1 cellular context compared by ENCODE assay signal in the genomic region with DNA sequence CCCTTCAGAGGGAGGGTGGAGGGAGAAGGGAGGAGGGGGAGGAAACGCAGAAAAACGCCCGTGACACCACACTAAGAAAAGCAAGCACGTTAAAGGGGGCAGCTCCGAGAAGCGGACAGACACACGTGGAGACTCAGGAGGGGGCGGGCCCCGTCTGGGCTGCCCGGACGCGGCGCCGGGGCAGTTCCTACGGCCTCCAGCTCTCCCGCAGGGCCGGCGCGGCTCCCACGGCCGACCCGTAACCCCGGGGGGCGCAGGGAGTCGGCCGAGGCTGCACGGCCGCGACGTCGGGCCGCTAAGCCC.
TF ChIP-seq lines count a peak whose summit lies in the region.

No MANE protein-coding gene starts in this region.

TF ChIP-seq in HEK293, 187 proteins besides CTCF, POLR2A, EP300 and RAD21 (continued from another document):
- TF ChIP-seq, protein P1, sequence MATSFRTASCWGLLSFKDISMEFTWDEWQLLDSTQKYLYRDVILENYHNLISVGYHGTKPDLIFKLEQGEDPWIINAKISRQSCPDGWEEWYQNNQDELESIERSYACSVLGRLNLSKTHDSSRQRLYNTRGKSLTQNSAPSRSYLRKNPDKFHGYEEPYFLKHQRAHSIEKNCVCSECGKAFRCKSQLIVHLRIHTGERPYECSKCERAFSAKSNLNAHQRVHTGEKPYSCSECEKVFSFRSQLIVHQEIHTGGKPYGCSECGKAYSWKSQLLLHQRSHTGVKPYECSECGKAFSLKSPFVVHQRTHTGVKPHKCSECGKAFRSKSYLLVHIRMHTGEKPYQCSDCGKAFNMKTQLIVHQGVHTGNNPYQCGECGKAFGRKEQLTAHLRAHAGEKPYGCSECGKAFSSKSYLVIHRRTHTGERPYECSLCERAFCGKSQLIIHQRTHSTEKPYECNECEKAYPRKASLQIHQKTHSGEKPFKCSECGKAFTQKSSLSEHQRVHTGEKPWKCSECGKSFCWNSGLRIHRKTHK (tag by site-specific recombination; IDR thresholded peaks at IDR 0.05): no peak
- TF ChIP-seq PRDM6 (tag by site-specific recombination; IDR thresholded peaks at IDR 0.05) (no peak), OSR2 (tag by site-specific recombination; IDR thresholded peaks at IDR 0.05) (no peak), MYNN (tag by site-specific recombination; IDR thresholded peaks at IDR 0.05; ENCODE audit: borderline replicate concordance) (no peak), ZNF707 (tag by site-specific recombination; IDR thresholded peaks at IDR 0.05) (no peak), HOXD13 (CRISPR knock-in tag; IDR thresholded peaks at IDR 0.05; ENCODE audit: borderline replicate concordance) (no peak), SP7 (tag by site-specific recombination; IDR thresholded peaks at IDR 0.05) (no peak), ZNF654 (tag by site-specific recombination; IDR thresholded peaks at IDR 0.05; ENCODE audit: low read depth) (no peak), TCF7L2 (IDR thresholded peaks at IDR 0.05; ENCODE audit: borderline replicate concordance, low read depth, low read length) (no peak), ZNF341 (tag by site-specific recombination; IDR thresholded peaks at IDR 0.05; ENCODE audit: low read depth) (peak; percentile 59; the same call in 1 of the 2 replicates), ZNF549 (tag by site-specific recombination; IDR thresholded peaks at IDR 0.05) (no peak), ZNF433 (tag by site-specific recombination; IDR thresholded peaks at IDR 0.05; ENCODE audit: low read depth) (no peak), ZNF426 (tag by site-specific recombination; IDR thresholded peaks at IDR 0.05) (no peak), ZNF211 (tag by site-specific recombination; IDR thresholded peaks at IDR 0.05; ENCODE audit: low read depth) (no peak), GLIS2 (tag by site-specific recombination; IDR thresholded peaks at IDR 0.05) (peak; percentile 36; the same call in 1 of the 2 replicates), ZFP41 (tag by site-specific recombination; IDR thresholded peaks at IDR 0.05; ENCODE audit: borderline replicate concordance) (no peak), ZNF146 (tag by site-specific recombination; IDR thresholded peaks at IDR 0.05) (no peak), WT1 (tag by site-specific recombination; IDR thresholded peaks at IDR 0.05) (no peak), REPIN1 (tag by site-specific recombination; IDR thresholded peaks at IDR 0.05; ENCODE audit: low read depth) (no peak), KLF8 (tag by site-specific recombination; IDR thresholded peaks at IDR 0.05) (no peak)
- TF ChIP-seq, protein P2, sequence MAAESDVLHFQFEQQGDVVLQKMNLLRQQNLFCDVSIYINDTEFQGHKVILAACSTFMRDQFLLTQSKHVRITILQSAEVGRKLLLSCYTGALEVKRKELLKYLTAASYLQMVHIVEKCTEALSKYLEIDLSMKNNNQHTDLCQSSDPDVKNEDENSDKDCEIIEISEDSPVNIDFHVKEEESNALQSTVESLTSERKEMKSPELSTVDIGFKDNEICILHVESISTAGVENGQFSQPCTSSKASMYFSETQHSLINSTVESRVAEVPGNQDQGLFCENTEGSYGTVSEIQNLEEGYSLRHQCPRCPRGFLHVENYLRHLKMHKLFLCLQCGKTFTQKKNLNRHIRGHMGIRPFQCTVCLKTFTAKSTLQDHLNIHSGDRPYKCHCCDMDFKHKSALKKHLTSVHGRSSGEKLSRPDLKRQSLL (tag by site-specific recombination; IDR thresholded peaks at IDR 0.05): no peak
- TF ChIP-seq, protein P3, sequence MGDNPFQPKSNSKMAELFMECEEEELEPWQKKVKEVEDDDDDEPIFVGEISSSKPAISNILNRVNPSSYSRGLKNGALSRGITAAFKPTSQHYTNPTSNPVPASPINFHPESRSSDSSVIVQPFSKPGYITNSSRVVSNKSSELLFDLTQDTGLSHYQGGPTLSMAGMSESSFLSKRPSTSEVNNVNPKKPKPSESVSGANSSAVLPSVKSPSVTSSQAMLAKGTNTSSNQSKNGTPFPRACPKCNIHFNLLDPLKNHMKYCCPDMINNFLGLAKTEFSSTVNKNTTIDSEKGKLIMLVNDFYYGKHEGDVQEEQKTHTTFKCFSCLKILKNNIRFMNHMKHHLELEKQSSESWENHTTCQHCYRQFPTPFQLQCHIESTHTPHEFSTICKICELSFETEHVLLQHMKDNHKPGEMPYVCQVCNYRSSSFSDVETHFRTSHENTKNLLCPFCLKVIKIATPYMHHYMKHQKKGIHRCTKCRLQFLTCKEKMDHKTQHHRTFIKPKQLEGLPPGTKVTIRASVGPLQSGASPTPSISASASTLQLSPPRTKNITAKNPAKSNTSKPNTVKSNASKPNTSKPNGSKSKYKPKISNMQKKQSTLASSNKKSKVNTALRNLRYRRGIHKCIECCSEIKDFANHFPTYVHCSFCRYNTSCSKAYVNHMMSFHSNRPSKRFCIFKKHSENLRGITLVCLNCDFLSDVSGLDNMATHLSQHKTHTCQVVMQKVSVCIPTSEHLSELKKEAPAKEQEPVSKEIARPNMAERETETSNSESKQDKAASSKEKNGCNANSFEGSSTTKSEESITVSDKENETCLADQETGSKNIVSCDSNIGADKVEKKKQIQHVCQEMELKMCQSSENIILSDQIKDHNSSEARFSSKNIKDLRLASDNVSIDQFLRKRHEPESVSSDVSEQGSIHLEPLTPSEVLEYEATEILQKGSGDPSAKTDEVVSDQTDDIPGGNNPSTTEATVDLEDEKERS (tag by site-specific recombination; IDR thresholded peaks at IDR 0.05): no peak
- TF ChIP-seq, protein P4, sequence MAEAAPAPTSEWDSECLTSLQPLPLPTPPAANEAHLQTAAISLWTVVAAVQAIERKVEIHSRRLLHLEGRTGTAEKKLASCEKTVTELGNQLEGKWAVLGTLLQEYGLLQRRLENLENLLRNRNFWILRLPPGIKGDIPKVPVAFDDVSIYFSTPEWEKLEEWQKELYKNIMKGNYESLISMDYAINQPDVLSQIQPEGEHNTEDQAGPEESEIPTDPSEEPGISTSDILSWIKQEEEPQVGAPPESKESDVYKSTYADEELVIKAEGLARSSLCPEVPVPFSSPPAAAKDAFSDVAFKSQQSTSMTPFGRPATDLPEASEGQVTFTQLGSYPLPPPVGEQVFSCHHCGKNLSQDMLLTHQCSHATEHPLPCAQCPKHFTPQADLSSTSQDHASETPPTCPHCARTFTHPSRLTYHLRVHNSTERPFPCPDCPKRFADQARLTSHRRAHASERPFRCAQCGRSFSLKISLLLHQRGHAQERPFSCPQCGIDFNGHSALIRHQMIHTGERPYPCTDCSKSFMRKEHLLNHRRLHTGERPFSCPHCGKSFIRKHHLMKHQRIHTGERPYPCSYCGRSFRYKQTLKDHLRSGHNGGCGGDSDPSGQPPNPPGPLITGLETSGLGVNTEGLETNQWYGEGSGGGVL (tag by site-specific recombination; IDR thresholded peaks at IDR 0.05): peak; percentile 83
- TF ChIP-seq, protein P5, sequence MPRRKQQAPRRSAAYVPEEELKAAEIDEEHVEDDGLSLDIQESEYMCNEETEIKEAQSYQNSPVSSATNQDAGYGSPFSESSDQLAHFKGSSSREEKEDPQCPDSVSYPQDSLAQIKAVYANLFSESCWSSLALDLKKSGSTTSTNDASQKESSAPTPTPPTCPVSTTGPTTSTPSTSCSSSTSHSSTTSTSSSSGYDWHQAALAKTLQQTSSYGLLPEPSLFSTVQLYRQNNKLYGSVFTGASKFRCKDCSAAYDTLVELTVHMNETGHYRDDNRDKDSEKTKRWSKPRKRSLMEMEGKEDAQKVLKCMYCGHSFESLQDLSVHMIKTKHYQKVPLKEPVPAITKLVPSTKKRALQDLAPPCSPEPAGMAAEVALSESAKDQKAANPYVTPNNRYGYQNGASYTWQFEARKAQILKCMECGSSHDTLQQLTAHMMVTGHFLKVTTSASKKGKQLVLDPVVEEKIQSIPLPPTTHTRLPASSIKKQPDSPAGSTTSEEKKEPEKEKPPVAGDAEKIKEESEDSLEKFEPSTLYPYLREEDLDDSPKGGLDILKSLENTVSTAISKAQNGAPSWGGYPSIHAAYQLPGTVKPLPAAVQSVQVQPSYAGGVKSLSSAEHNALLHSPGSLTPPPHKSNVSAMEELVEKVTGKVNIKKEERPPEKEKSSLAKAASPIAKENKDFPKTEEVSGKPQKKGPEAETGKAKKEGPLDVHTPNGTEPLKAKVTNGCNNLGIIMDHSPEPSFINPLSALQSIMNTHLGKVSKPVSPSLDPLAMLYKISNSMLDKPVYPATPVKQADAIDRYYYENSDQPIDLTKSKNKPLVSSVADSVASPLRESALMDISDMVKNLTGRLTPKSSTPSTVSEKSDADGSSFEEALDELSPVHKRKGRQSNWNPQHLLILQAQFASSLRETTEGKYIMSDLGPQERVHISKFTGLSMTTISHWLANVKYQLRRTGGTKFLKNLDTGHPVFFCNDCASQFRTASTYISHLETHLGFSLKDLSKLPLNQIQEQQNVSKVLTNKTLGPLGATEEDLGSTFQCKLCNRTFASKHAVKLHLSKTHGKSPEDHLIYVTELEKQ (tag by site-specific recombination; IDR thresholded peaks at IDR 0.05; ENCODE audit: borderline replicate concordance): no peak
- TF ChIP-seq, protein P6, sequence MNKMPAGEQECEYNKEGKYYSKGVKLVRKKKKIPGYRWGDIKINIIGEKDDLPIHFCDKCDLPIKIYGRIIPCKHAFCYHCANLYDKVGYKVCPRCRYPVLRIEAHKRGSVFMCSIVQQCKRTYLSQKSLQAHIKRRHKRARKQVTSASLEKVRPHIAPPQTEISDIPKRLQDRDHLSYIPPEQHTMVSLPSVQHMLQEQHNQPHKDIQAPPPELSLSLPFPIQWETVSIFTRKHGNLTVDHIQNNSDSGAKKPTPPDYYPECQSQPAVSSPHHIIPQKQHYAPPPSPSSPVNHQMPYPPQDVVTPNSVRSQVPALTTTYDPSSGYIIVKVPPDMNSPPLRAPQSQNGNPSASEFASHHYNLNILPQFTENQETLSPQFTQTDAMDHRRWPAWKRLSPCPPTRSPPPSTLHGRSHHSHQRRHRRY (tag by site-specific recombination; IDR thresholded peaks at IDR 0.05): no peak
TF ChIP-seq in HEK293: peak in this region for 5.
